ENCODE assay signal across 1 cellular context in genomic region chr1:38835230-38835827, GRCh38.
A peak's percentile ranks its signal among the peaks of the same experiment; 100 is the strongest.
TF ChIP-seq lines count a peak whose summit lies in the region.

No MANE protein-coding gene starts in this region.

TF ChIP-seq in K562, 482 proteins besides CTCF, POLR2A, EP300 and RAD21 (continued from another document and continues in another):
- TF ChIP-seq ZNF740 (CRISPR knock-in tag; IDR thresholded peaks at IDR 0.05) (no peak), ZNF740 (tag; IDR thresholded peaks at IDR 0.05) (no peak), PHB (CRISPR knock-in tag; IDR thresholded peaks at IDR 0.05) (no peak), ZC3H4 (CRISPR knock-in tag; IDR thresholded peaks at IDR 0.05; ENCODE audit: borderline replicate concordance) (no peak), PHTF2 (CRISPR knock-in tag; IDR thresholded peaks at IDR 0.05) (no peak), SPI1 (IDR thresholded peaks at IDR 0.05; ENCODE audit: borderline replicate concordance, low read depth, low read length) (no peak), BMI1 (IDR thresholded peaks at IDR 0.05; ENCODE audit: low read length) (no peak), POLR3A (IDR thresholded peaks at IDR 0.05; ENCODE audit: borderline replicate concordance, extremely low read depth, insufficient read depth, insufficient read length) (no peak), ZC3H11A (IDR thresholded peaks at IDR 0.05; ENCODE audit: low read depth, low read length) (no peak), CEBPG (CRISPR knock-in tag; IDR thresholded peaks at IDR 0.05) (no peak), CEBPG (tag; conservative IDR thresholded peaks at IDR 0.05 in 1 of 2, IDR thresholded peaks at IDR 0.05 in 1 of 2) (no peak), SMARCE1 (IDR thresholded peaks at IDR 0.05) (no peak), NFIC (IDR thresholded peaks at IDR 0.05) (peak; percentile 33), RUNX1 (IDR thresholded peaks at IDR 0.05; ENCODE audit: low read depth) (no peak), NFIX (CRISPR knock-in tag; IDR thresholded peaks at IDR 0.05; ENCODE audit: low read depth) (no peak), HES1 (IDR thresholded peaks at IDR 0.05; ENCODE audit: low read depth) (no peak), NRF1 (conservative IDR thresholded peaks at IDR 0.05 in 1 of 2, IDR thresholded peaks at IDR 0.05 in 1 of 2) (no peak), SP1 (CRISPR knock-in tag; IDR thresholded peaks at IDR 0.05) (0 out of 2 replicates have a peak, but pooled peaks have one; percentile 54), E2F3 (CRISPR knock-in tag; IDR thresholded peaks at IDR 0.05) (no peak), RBM25 (IDR thresholded peaks at IDR 0.05; ENCODE audit: low read depth, low read length, severe bottlenecking) (no peak), ZNF668 (CRISPR knock-in tag; IDR thresholded peaks at IDR 0.05) (no peak), HNRNPLL (IDR thresholded peaks at IDR 0.05; ENCODE audit: low read depth, low read length, poor library complexity, severe bottlenecking) (no peak), MCM2 (IDR thresholded peaks at IDR 0.05; ENCODE audit: low read depth) (no peak), ZNF609 (CRISPR knock-in tag; IDR thresholded peaks at IDR 0.05; ENCODE audit: borderline replicate concordance) (no peak), SNIP1 (IDR thresholded peaks at IDR 0.05; ENCODE audit: low read depth) (no peak), KLF10 (CRISPR knock-in tag; IDR thresholded peaks at IDR 0.05) (no peak), RREB1 (CRISPR knock-in tag; IDR thresholded peaks at IDR 0.05) (no peak), NFXL1 (CRISPR knock-in tag; IDR thresholded peaks at IDR 0.05) (no peak), ZBTB34 (CRISPR knock-in tag; IDR thresholded peaks at IDR 0.05) (no peak), E2F8 (IDR thresholded peaks at IDR 0.05; ENCODE audit: low read depth, partially characterized antibody) (peak; percentile 5), CHD4 (IDR thresholded peaks at IDR 0.05; ENCODE audit: insufficient read depth, insufficient replicate concordance, low read depth, low read length, poor library complexity, severe bottlenecking) (no peak), CTBP1 (IDR thresholded peaks at IDR 0.05; ENCODE audit: borderline replicate concordance) (peak; percentile 45; the same call in 1 of the 2 replicates), RCOR1 (IDR thresholded peaks at IDR 0.05; ENCODE audit: borderline replicate concordance in 1 of 2, low read depth in 2 of 2, low read length in 2 of 2) (no peak), RB1 (IDR thresholded peaks at IDR 0.05; ENCODE audit: low read depth) (peak; percentile 78; the same call in 1 of the 2 replicates), SAP30 (IDR thresholded peaks at IDR 0.05; ENCODE audit: borderline replicate concordance, insufficient read depth, low read depth, low read length, poor library complexity, severe bottlenecking) (no peak), STAG1 (CRISPR knock-in tag; IDR thresholded peaks at IDR 0.05; ENCODE audit: borderline replicate concordance) (peak; percentile 92; the same call in 1 of the 2 replicates), KLF13 (tag; IDR thresholded peaks at IDR 0.05; ENCODE audit: borderline replicate concordance, low read depth) (no peak), BCOR (IDR thresholded peaks at IDR 0.05) (no peak), PYGO2 (tag; IDR thresholded peaks at IDR 0.05) (no peak), CTCFL (IDR thresholded peaks at IDR 0.05; ENCODE audit: borderline replicate concordance, insufficient read depth, low read depth, low read length, poor library complexity, severe bottlenecking) (no peak), SMARCA4 (IDR thresholded peaks at IDR 0.05) (no peak), ID3 (CRISPR knock-in tag; IDR thresholded peaks at IDR 0.05) (no peak), ID3 (tag; IDR thresholded peaks at IDR 0.05) (no peak), ZNF699 (CRISPR knock-in tag; IDR thresholded peaks at IDR 0.05; ENCODE audit: insufficient replicate concordance) (no peak)
